Comparison of ENCODE assay signal across 21 cellular contexts in genomic region chr4:3651267-3651846, GRCh38.
DNase-seq lines count a peak whose midpoint lies in the region; ATAC-seq and TF ChIP-seq lines count a peak whose summit lies in the region.
"Had no signal": no experiment of that assay in that cellular context is flagged by ENCODE, and none has a peak within 500 bp of the region (broad histone marks: within the 10 kb centered on the region; RNA-seq: fewer than 3 reads in every experiment).

No MANE protein-coding gene starts in this region.

- H3K27ac ChIP-seq in BLaER1, result no peak overlapping the region
- no peak overlapping the region for H3K27ac ChIP-seq in hepatocyte
- H3K27ac ChIP-seq in mesenchymal stem cell (ENCODE audit: low read length, poor library complexity, severe bottlenecking), result no peak overlapping the region
- H3K27ac ChIP-seq: A549, KMS-11, RWPE1, SK-N-MC had no signal

- H3K36me3 ChIP-seq in BLaER1 (no peaks in the 10 kb centered on the region), hepatocyte (replicated peaks; ENCODE audit: insufficient read depth, low read depth) (no peaks in the 10 kb centered on the region), mesenchymal stem cell (ENCODE audit: control insufficient read depth in 1 of 2, insufficient read depth in 2 of 2, low read depth in 1 of 2, low read length in 2 of 2) (no peaks in the 10 kb centered on the region)

- ATAC-seq in HG03097 (IDR thresholded peaks at IDR 0.05; ENCODE audit: low FRiP score, unreplicated experiment), result no peak
- ATAC-seq: A549 had no signal

- H3K27me3 ChIP-seq in BLaER1 (peaks cover 2% of the 10 kb centered on the region; the same call in 1 of the 2 replicates), hepatocyte (no peaks in the 10 kb centered on the region), mesenchymal stem cell (ENCODE audit: control insufficient read depth in 1 of 2, insufficient read depth in 1 of 2, low read length in 2 of 2) (peaks cover 52 to 96% of the 10 kb centered on the region in 2 experiments)

- H2AFZ ChIP-seq in hepatocyte (no peak overlapping the region), mesenchymal stem cell (ENCODE audit: low read depth, low read length) (no peak overlapping the region)

- no peak overlapping the region for H2BK15ac ChIP-seq in mesenchymal stem cell (ENCODE audit: low read depth, poor library complexity, severe bottlenecking)

- no peak overlapping the region for H2BK5ac ChIP-seq in mesenchymal stem cell (ENCODE audit: low read depth, low read length, poor library complexity, severe bottlenecking)

- 73% methylated on average over 16 of the region's 16 CpGs for WGBS in hepatocyte (ENCODE audit: low lambda C conversion rate, missing lambda C conversion rate)
- 88% methylated on average over 16 of the region's 16 CpGs for WGBS in mesenchymal stem cell

- H3K9me2 ChIP-seq in hepatocyte (replicated peaks; ENCODE audit: insufficient read depth), result no peaks in the 10 kb centered on the region

- no peak overlapping the region for H3K14ac ChIP-seq in mesenchymal stem cell (ENCODE audit: low read length in 2 of 2)

- H4K20me1 ChIP-seq in BLaER1 (no peaks in the 10 kb centered on the region), hepatocyte (ENCODE audit: insufficient read depth, poor library complexity, severe bottlenecking) (no peaks in the 10 kb centered on the region)

- H2BK120ac ChIP-seq in mesenchymal stem cell (ENCODE audit: low read depth, low read length), result no peak overlapping the region

- no peak overlapping the region for H3K4ac ChIP-seq in mesenchymal stem cell (ENCODE audit: low read depth in 1 of 2, low read length in 2 of 2)

- H3K4me2 ChIP-seq in BLaER1 (peak overlapping the region; percentile 79), hepatocyte (no peak overlapping the region), mesenchymal stem cell (ENCODE audit: low read length, poor library complexity, severe bottlenecking) (peak overlapping the region; percentile 51)
- H3K4me2 ChIP-seq: A549, KMS-11 had no signal

- H3K79me1 ChIP-seq in mesenchymal stem cell (replicated peaks; ENCODE audit: low read length, poor library complexity, severe bottlenecking), result no peaks in the 10 kb centered on the region

- H3K4me3 ChIP-seq in BLaER1 (no peak overlapping the region), hepatocyte (no peak overlapping the region), mesenchymal stem cell (ENCODE audit: insufficient read depth in 1 of 2, low read depth in 1 of 2, low read length in 2 of 2) (no peak overlapping the region)
- H3K4me3 ChIP-seq: A549, SK-N-MC had no signal

- H3K9ac ChIP-seq in BLaER1 (no peak overlapping the region), mesenchymal stem cell (ENCODE audit: low read length) (no peak overlapping the region)
- H3K9ac ChIP-seq: KMS-11 had no signal

- no peak overlapping the region for H4K91ac ChIP-seq in mesenchymal stem cell (ENCODE audit: low read length)

- DNase-seq in HK-2 (ENCODE audit: unreplicated experiment) (peak; percentile 51), hepatocyte (ENCODE audit: low spot score) (peak; percentile 28), mesenchymal stem cell (no peak), putamen (ENCODE audit: low spot score) (no peak), HPDE6-E6E7 (ENCODE audit: extremely low spot score) (no peak), midbrain (lab: John Stamatoyannopoulos, UW) (no peak)
- DNase-seq: CD8-positive, alpha-beta memory T cell; DMS153; DND-41; NCI-H1048; NCI-H1417; NCI-H1694; NCI-H2029 treated with DMSO at 0.1 percent for 48 hours; NCI-H510A; SIG-M5 had no signal

- no peak overlapping the region for H4K8ac ChIP-seq in mesenchymal stem cell (ENCODE audit: low read length)

- H3K23ac ChIP-seq in mesenchymal stem cell (ENCODE audit: low read length in 2 of 2), result no peak overlapping the region

- TF ChIP-seq CTCF in hepatocyte (IDR thresholded peaks at IDR 0.05; ENCODE audit: poor library complexity), result no peak

- H3K4me1 ChIP-seq in BLaER1 (peaks cover 64% of the 10 kb centered on the region), hepatocyte (ENCODE audit: insufficient read depth) (peaks cover 4% of the 10 kb centered on the region), mesenchymal stem cell (ENCODE audit: control insufficient read depth, insufficient read depth, low read depth, low read length) (peaks cover 16% of the 10 kb centered on the region)
- H3K4me1 ChIP-seq: A549 had no signal

- H2BK12ac ChIP-seq in mesenchymal stem cell (ENCODE audit: low read length in 2 of 2), result no peak overlapping the region

- no peaks in the 10 kb centered on the region for H3K79me2 ChIP-seq in hepatocyte

- H2AK5ac ChIP-seq in mesenchymal stem cell (ENCODE audit: low read length, severe bottlenecking), result no peak overlapping the region

- no peak overlapping the region for H3K18ac ChIP-seq in mesenchymal stem cell (ENCODE audit: low read depth in 1 of 2, low read length in 2 of 2)

- H3K9me3 ChIP-seq in BLaER1 (no peaks in the 10 kb centered on the region), hepatocyte (ENCODE audit: low read depth) (no peaks in the 10 kb centered on the region), mesenchymal stem cell (ENCODE audit: control insufficient read depth, low read length) (no peaks in the 10 kb centered on the region)
- H3K9me3 ChIP-seq: A549 had no signal

Comparison
In these comparisons a context has a peak if more than half of its experiments do, and no peak if none do; other contexts are left out.
1. DNase-seq: peak in HK-2 (single experiment) and hepatocyte (single experiment); none in mesenchymal stem cell (single experiment), putamen (single experiment), HPDE6-E6E7 (single experiment) and midbrain (single experiment).